ENCODE assay signal across 8 cellular contexts in the genomic region with DNA sequence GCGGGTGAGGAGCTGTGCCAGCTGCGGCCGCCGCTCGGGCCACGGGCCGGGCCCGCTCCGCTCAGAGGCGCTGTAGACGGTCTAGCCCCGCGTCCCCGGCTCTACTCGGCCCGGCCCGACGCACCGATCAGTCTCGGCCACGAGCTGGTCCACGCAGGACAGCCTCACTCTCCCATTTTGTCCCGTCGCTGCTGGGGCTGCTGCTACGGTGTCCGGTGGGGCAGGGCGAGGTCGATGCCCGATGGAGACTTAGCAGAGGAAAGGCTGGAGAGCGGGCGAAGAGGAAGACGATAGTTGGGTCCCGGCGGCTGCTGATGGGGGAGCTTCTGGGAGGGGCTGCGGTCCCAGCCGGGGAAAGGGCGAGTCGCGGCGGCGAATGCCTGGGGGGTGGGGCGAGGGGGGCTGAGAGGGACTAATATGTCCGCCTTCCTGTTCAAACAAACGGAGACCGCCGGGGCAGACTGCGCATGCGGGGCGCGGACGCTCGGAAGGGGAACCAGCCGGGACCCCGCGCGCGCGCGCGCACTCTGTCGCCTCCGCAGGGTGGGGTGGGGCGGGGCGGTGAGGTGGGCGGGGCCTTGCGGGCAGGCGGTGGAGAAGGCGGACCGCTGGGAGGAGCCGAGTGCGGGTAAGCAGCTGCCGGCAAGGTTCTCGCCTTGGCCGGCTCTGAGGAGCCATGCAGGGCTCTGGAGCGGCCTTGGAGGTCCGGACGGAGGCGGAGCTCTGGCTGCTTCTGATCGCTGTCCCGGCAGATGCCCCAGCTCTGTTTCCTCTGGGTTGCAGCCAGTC. TPM values are rescaled to one million over a fixed set of nuclear protein-coding genes. Genes with fewer than 3 reads are reported as not detected.
DNase-seq lines count a peak whose midpoint lies in the region; ATAC-seq and TF ChIP-seq lines count a peak whose summit lies in the region.

Gene ROCK1, minus strand, starts transcription at position 463 of the 789 bp plus-strand sequence. CDS start 903 bp downstream, outside the sequence.

- peak; percentile 92 for ATAC-seq in HG02852 (IDR thresholded peaks at IDR 0.05; ENCODE audit: unreplicated experiment)

- H3K9ac ChIP-seq in adipocyte (ENCODE audit: low read length) (peak within 1 kb of the TSS; percentile 99), parathyroid adenoma (peak within 1 kb of the TSS; percentile 85)

- in situ Hi-C loops in GM13976 (cut with MboI; ENCODE audit: low sequenced_read_pairs, unreplicated experiment): no loop called here

- intact Hi-C loops in tibial artery (cut with DNase I; ENCODE audit: low total_unique reads): no loop called here

- H3K27ac ChIP-seq in cardiac muscle cell: peak within 1 kb of the TSS; percentile 84
- peak within 1 kb of the TSS; percentile 91 for H3K27ac ChIP-seq in parathyroid adenoma
- peak within 1 kb of the TSS; percentile 96 to 98 for H3K27ac ChIP-seq in tibial artery

- H3K27me3 ChIP-seq in adipocyte (replicated peaks; ENCODE audit: control insufficient read depth, insufficient read depth, low read length) (no peaks in the 10 kb centered on the region), cardiac muscle cell (no peaks in the 10 kb centered on the region), parathyroid adenoma (ENCODE audit: control insufficient read depth, insufficient read depth, low read length) (no peaks in the 10 kb centered on the region), tibial artery (no peaks in the 10 kb centered on the region)

- TF ChIP-seq CTCF in GM13976 (IDR thresholded peaks at IDR 0.05; ENCODE audit: borderline replicate concordance, control extremely low read depth, extremely low read depth, insufficient read depth, missing control alignments) (no peak), cardiac muscle cell (IDR thresholded peaks at IDR 0.05; ENCODE audit: low read depth, low read length) (no peak), parathyroid adenoma (IDR thresholded peaks at IDR 0.05) (no peak), tibial artery (IDR thresholded peaks at IDR 0.05) (no peak)

- peak within 1 kb of the TSS; percentile 89 for H3K4me2 ChIP-seq in parathyroid adenoma (ENCODE audit: low read length)

- H3K4me1 ChIP-seq in adipocyte (ENCODE audit: control insufficient read depth, insufficient read depth, low read length) (peaks cover 39% of the 10 kb centered on the region), cardiac muscle cell (ENCODE audit: low read depth) (peaks cover 20% of the 10 kb centered on the region), parathyroid adenoma (peaks cover 10% of the 10 kb centered on the region), tibial artery (peaks cover 0 to 49% (median 14%) of the 10 kb centered on the region in 4 donors)

- H3K4me3 ChIP-seq in adipocyte (ENCODE audit: low read length) (peak within 1 kb of the TSS; percentile 99), cardiac muscle cell (peak within 1 kb of the TSS; percentile 85), parathyroid adenoma (ENCODE audit: low read depth, low read length) (peak within 1 kb of the TSS; percentile 94), tibial artery (peak within 1 kb of the TSS; percentile 83 to 85)

- peaks cover 31% of the 10 kb centered on the region for H3K79me2 ChIP-seq in parathyroid adenoma

- peak within 1 kb of the TSS; percentile 98 for H2AFZ ChIP-seq in parathyroid adenoma

- no peaks in the 10 kb centered on the region for H3K9me3 ChIP-seq in adipocyte (ENCODE audit: control insufficient read depth, low read length)
- no peaks in the 10 kb centered on the region for H3K9me3 ChIP-seq in cardiac muscle cell (ENCODE audit: low read depth)
- H3K9me3 ChIP-seq in parathyroid adenoma (ENCODE audit: control insufficient read depth, low read length): no peaks in the 10 kb centered on the region
- no peaks in the 10 kb centered on the region for H3K9me3 ChIP-seq in tibial artery

- H3K36me3 ChIP-seq in adipocyte (ENCODE audit: control insufficient read depth, insufficient read depth, low read length, severe bottlenecking) (no peaks in the 10 kb centered on the region), cardiac muscle cell (no peaks in the 10 kb centered on the region), parathyroid adenoma (ENCODE audit: control insufficient read depth, insufficient read depth, low read length) (no peaks in the 10 kb centered on the region), tibial artery (no peaks in the 10 kb centered on the region)

- DNase-seq in GM13976 (ENCODE audit: low spot score): peak; percentile 96
- DNase-seq in NCI-H1436 treated with DMSO at 0.1 percent for 48 hours (lab: John Stamatoyannopoulos, UW): peak; percentile 88
- DNase-seq in T follicular helper cell (ENCODE audit: low read depth): peak; percentile 97
- peak; percentile 98 for DNase-seq in adipocyte (ENCODE audit: low read depth)
- peak; percentile 98 for DNase-seq in cardiac muscle cell (ENCODE audit: low read depth in 1 of 2, low spot score in 1 of 2)
- DNase-seq in tibial artery: peak; percentile 99

RNA-seq across cellular contexts. Expression of gene ROCK1, which starts in this region (rescaled TPM):
- total RNA-seq in cardiac muscle cell: 14.0 and 27.3 TPM in 2 replicates
- polyA plus RNA-seq in cardiac muscle cell: 27.7 and 31.2 TPM in 2 replicates

Comparison
In these comparisons a context has a peak if more than half of its experiments do, and no peak if none do; other contexts are left out.
1. Peak in every context shown above with its lines: DNase-seq, ATAC-seq, H3K4me3 ChIP-seq and H3K27ac ChIP-seq.